ENCODE assay signal across 31 cellular contexts in the genomic region with DNA sequence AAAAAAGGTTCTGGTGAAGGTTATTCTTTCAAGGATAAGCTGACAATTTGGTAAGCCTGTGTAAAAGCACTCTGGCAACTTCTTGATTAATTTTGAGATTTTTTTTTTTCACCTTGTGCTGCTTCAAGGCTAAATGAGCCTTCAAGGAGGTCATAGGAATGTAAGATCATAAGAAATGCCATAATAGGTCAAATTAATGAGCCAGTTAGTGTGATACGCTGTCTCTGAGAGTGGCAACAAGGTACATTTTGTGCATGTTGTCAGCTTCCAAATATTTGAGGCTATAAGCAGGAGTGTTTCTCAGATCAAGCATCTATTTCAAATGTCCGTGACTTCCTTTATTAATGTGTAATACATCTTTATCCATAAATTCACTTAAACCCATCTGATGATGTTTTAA.
"Had no signal": no experiment of that assay in that cellular context is flagged by ENCODE, and none has a peak within 500 bp of the region (broad histone marks: within the 10 kb centered on the region; RNA-seq: fewer than 3 reads in every experiment).

No MANE protein-coding gene starts in this region.

- H3K4me3 ChIP-seq: adrenal gland, body of pancreas, colonic mucosa, esophagus squamous epithelium, gastroesophageal sphincter had no signal

- ATAC-seq: activated CD4-positive, alpha-beta T cell treated with anti-CD3 and anti-CD28 coated beads for 36 hours; activated CD8-positive, alpha-beta memory T cell treated with anti-CD3 and anti-CD28 coated beads, Interleukin-2, amount 10 ng/mL, durations not matched to agents 7 days and 5 days; activated CD8-positive, alpha-beta T cell treated with anti-CD3 and anti-CD28 coated beads, Interleukin-2, amount 10 ng/mL, durations not matched to agents 7 days and 5 days; activated naive CD8-positive, alpha-beta T cell treated with anti-CD3 and anti-CD28 coated beads, Interleukin-2, amount 50 U/mL, for 24 hours; body of pancreas; gastroesophageal sphincter had no signal

- H3K4me3 Mint-ChIP-seq: activated CD4-positive, alpha-beta memory T cell treated with anti-CD3 and anti-CD28 coated beads for 36 hours; activated CD4-positive, alpha-beta T cell treated with anti-CD3 and anti-CD28 coated beads for 36 hours; activated CD4-positive, alpha-beta T cell treated with anti-CD3 and anti-CD28 coated beads, Interleukin-2, amount 10 ng/mL, durations not matched to agents 24 days and 14 days; activated CD8-positive, alpha-beta memory T cell treated with anti-CD3 and anti-CD28 coated beads, Interleukin-2, amount 10 ng/mL, durations not matched to agents 7 days and 5 days; activated CD8-positive, alpha-beta T cell treated with anti-CD3 and anti-CD28 coated beads, Interleukin-2, amount 10 ng/mL, durations not matched to agents 7 days and 5 days; activated naive CD4-positive, alpha-beta T cell treated with anti-CD3 and anti-CD28 coated beads for 36 hours; activated naive CD4-positive, alpha-beta T cell treated with anti-CD3 and anti-CD28 coated beads, Interleukin-2, amount 50 U/mL, for 24 hours; activated naive CD8-positive, alpha-beta T cell treated with anti-CD3 and anti-CD28 coated beads for 36 hours; activated naive CD8-positive, alpha-beta T cell treated with anti-CD3 and anti-CD28 coated beads, Interleukin-2, amount 50 U/mL, for 24 hours; activated T-helper 1 cell treated with anti-CD3 and anti-CD28 coated beads, Interleukin-12 subunit alpha, Interleukin-12 subunit beta, Interleukin-2, Interleukin-4 antibody, amounts not matched to agents 30 ng/mL and 10 ng/mL and 1 ng/mL, durations not matched to agents 14 hours and 24 hours and 36 hours had no signal

- H3K27me3 Mint-ChIP-seq: activated CD4-positive, alpha-beta memory T cell treated with anti-CD3 and anti-CD28 coated beads for 36 hours; activated CD4-positive, alpha-beta T cell treated with anti-CD3 and anti-CD28 coated beads for 36 hours; activated CD4-positive, alpha-beta T cell treated with anti-CD3 and anti-CD28 coated beads, Interleukin-2, amount 10 ng/mL, durations not matched to agents 24 days and 14 days; activated CD8-positive, alpha-beta memory T cell treated with anti-CD3 and anti-CD28 coated beads, Interleukin-2, amount 10 ng/mL, durations not matched to agents 7 days and 5 days; activated naive CD4-positive, alpha-beta T cell treated with anti-CD3 and anti-CD28 coated beads, Interleukin-2, amount 50 U/mL, for 24 hours; activated naive CD8-positive, alpha-beta T cell treated with anti-CD3 and anti-CD28 coated beads for 36 hours; activated naive CD8-positive, alpha-beta T cell treated with anti-CD3 and anti-CD28 coated beads, Interleukin-2, amount 50 U/mL, for 24 hours had no signal

- H3K4me1 ChIP-seq: adrenal gland, body of pancreas, colonic mucosa, gastroesophageal sphincter had no signal

- H3K27ac ChIP-seq: adrenal gland, body of pancreas, colonic mucosa, epithelial cell of prostate, esophagus squamous epithelium, gastroesophageal sphincter had no signal

- H3K27ac Mint-ChIP-seq: activated CD4-positive, alpha-beta memory T cell treated with anti-CD3 and anti-CD28 coated beads for 36 hours; activated CD4-positive, alpha-beta T cell treated with anti-CD3 and anti-CD28 coated beads for 36 hours; activated CD4-positive, alpha-beta T cell treated with anti-CD3 and anti-CD28 coated beads, Interleukin-2, amount 10 ng/mL, durations not matched to agents 24 days and 14 days; activated CD8-positive, alpha-beta memory T cell treated with anti-CD3 and anti-CD28 coated beads, Interleukin-2, amount 10 ng/mL, durations not matched to agents 7 days and 5 days; activated CD8-positive, alpha-beta T cell treated with anti-CD3 and anti-CD28 coated beads, Interleukin-2, amount 10 ng/mL, durations not matched to agents 7 days and 5 days; activated naive CD4-positive, alpha-beta T cell treated with anti-CD3 and anti-CD28 coated beads for 36 hours; activated naive CD4-positive, alpha-beta T cell treated with anti-CD3 and anti-CD28 coated beads, Interleukin-2, amount 50 U/mL, for 24 hours; activated naive CD8-positive, alpha-beta T cell treated with anti-CD3 and anti-CD28 coated beads for 36 hours; activated naive CD8-positive, alpha-beta T cell treated with anti-CD3 and anti-CD28 coated beads, Interleukin-2, amount 50 U/mL, for 24 hours; activated T-helper 1 cell treated with anti-CD3 and anti-CD28 coated beads, Interleukin-12 subunit alpha, Interleukin-12 subunit beta, Interleukin-2, Interleukin-4 antibody, amounts not matched to agents 30 ng/mL and 10 ng/mL and 1 ng/mL, durations not matched to agents 14 hours and 24 hours and 36 hours; activated T-helper 2 cell treated with anti-CD3 and anti-CD28 coated beads, Interferon-gamma antibody, Interleukin-2, Interleukin-4, amounts not matched to agents 10 μg/mL and 5 μg/mL and 100 μg/mL, durations not matched to agents 14 hours and 24 hours and 36 hours had no signal

- H3K9me3 ChIP-seq: adrenal gland, body of pancreas, colonic mucosa, esophagus squamous epithelium, gastroesophageal sphincter had no signal

- H3K36me3 Mint-ChIP-seq: activated CD4-positive, alpha-beta memory T cell treated with anti-CD3 and anti-CD28 coated beads for 36 hours; activated CD8-positive, alpha-beta memory T cell treated with anti-CD3 and anti-CD28 coated beads, Interleukin-2, amount 10 ng/mL, durations not matched to agents 7 days and 5 days; activated naive CD4-positive, alpha-beta T cell treated with anti-CD3 and anti-CD28 coated beads, Interleukin-2, amount 50 U/mL, for 24 hours; activated naive CD8-positive, alpha-beta T cell treated with anti-CD3 and anti-CD28 coated beads for 36 hours had no signal

- H3K9me3 Mint-ChIP-seq: activated CD4-positive, alpha-beta memory T cell treated with anti-CD3 and anti-CD28 coated beads for 36 hours; activated naive CD4-positive, alpha-beta T cell treated with anti-CD3 and anti-CD28 coated beads for 36 hours; activated naive CD4-positive, alpha-beta T cell treated with anti-CD3 and anti-CD28 coated beads, Interleukin-2, amount 50 U/mL, for 24 hours; activated naive CD8-positive, alpha-beta T cell treated with anti-CD3 and anti-CD28 coated beads for 36 hours; activated naive CD8-positive, alpha-beta T cell treated with anti-CD3 and anti-CD28 coated beads, Interleukin-2, amount 50 U/mL, for 24 hours; activated T-helper 1 cell treated with anti-CD3 and anti-CD28 coated beads, Interleukin-12 subunit alpha, Interleukin-12 subunit beta, Interleukin-2, Interleukin-4 antibody, amounts not matched to agents 30 ng/mL and 10 ng/mL and 1 ng/mL, durations not matched to agents 14 hours and 24 hours and 36 hours had no signal

- H3K4me1 Mint-ChIP-seq: activated CD4-positive, alpha-beta T cell treated with anti-CD3 and anti-CD28 coated beads for 36 hours; activated CD4-positive, alpha-beta T cell treated with anti-CD3 and anti-CD28 coated beads, Interleukin-2, amount 10 ng/mL, durations not matched to agents 24 days and 14 days; activated CD8-positive, alpha-beta memory T cell treated with anti-CD3 and anti-CD28 coated beads, Interleukin-2, amount 10 ng/mL, durations not matched to agents 7 days and 5 days; activated naive CD4-positive, alpha-beta T cell treated with anti-CD3 and anti-CD28 coated beads, Interleukin-2, amount 50 U/mL, for 24 hours; activated naive CD8-positive, alpha-beta T cell treated with anti-CD3 and anti-CD28 coated beads for 36 hours; activated naive CD8-positive, alpha-beta T cell treated with anti-CD3 and anti-CD28 coated beads, Interleukin-2, amount 50 U/mL, for 24 hours had no signal

- H3K27me3 ChIP-seq: adrenal gland, body of pancreas, colonic mucosa, esophagus squamous epithelium, gastroesophageal sphincter had no signal

- H3K36me3 ChIP-seq: adrenal gland, colonic mucosa, esophagus squamous epithelium, gastroesophageal sphincter had no signal

- DNase-seq: activated CD4-positive, alpha-beta memory T cell treated with anti-CD3 and anti-CD28 coated beads for 36 hours; activated CD4-positive, alpha-beta T cell treated with anti-CD3 and anti-CD28 coated beads for 36 hours; activated CD4-positive, alpha-beta T cell treated with anti-CD3 and anti-CD28 coated beads, Interleukin-2, amount 10 ng/mL, durations not matched to agents 24 days and 14 days; activated CD4-positive, CD25-positive, alpha-beta regulatory T cell; activated CD4-positive, CD25-positive, alpha-beta regulatory T cell treated with anti-CD3 and anti-CD28 coated beads, Interleukin-2, amount 50 U/mL, for 72 hours; activated CD8-positive, alpha-beta memory T cell treated with anti-CD3 and anti-CD28 coated beads, Interleukin-2, amount 10 ng/mL, durations not matched to agents 7 days and 5 days; activated CD8-positive, alpha-beta memory T cell treated with anti-CD3 and anti-CD28 coated beads, Interleukin-2, amount 50 U/mL, for 4 hours; activated CD8-positive, alpha-beta T cell treated with anti-CD3 and anti-CD28 coated beads, Interleukin-2, amount 10 ng/mL, durations not matched to agents 7 days and 5 days; activated effector memory CD4-positive, alpha-beta T cell treated with anti-CD3 and anti-CD28 coated beads, Interleukin-2, amount 50 U/mL, for 16 hours; activated naive CD4-positive, alpha-beta T cell treated with anti-CD3 and anti-CD28 coated beads for 36 hours; activated naive CD8-positive, alpha-beta T cell treated with anti-CD3 and anti-CD28 coated beads for 36 hours; activated naive CD8-positive, alpha-beta T cell treated with anti-CD3 and anti-CD28 coated beads, Interleukin-2, amount 50 U/mL, for 24 hours; activated T-cell treated with anti-CD3 and anti-CD28 coated beads, Interleukin-2, amount 50 U/mL, for 1 hour; activated T-cell treated with anti-CD3 and anti-CD28 coated beads, Interleukin-2, amount 50 U/mL, for 48 hours; adrenal gland; amygdala; aorta; body of pancreas; caudate nucleus; cerebellar nuclear complex; colonic mucosa; effector CD8-positive, alpha-beta T cell; esophagus squamous epithelium; foreskin melanocyte; head of caudate nucleus; T-helper 2 cell had no signal
